Comparison of ENCODE assay signal across 9 cellular contexts in the genomic region with DNA sequence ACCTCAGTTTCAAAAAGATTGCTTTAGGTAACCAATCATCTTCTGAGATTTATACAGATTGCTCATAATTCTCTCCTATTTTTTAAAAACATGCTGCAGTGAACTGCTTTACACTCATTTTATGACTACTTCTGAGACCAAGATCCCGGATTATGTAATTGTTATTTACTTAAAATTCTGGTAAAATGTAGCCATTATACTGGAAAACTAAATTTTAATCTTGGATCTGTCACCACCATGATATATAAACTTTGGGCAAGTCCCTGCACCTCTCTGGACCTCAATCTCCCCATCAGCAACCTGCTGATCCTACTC. TPM values are rescaled to one million over a fixed set of nuclear protein-coding genes. Genes with fewer than 3 reads are reported as not detected.
DNase-seq lines count a peak whose midpoint lies in the region; ATAC-seq and TF ChIP-seq lines count a peak whose summit lies in the region.
"Had no signal": no experiment of that assay in that cellular context is flagged by ENCODE, and none has a peak within 500 bp of the region (broad histone marks: within the 10 kb centered on the region; RNA-seq: fewer than 3 reads in every experiment).

No MANE protein-coding gene starts in this region.

- H3K4me3 Mint-ChIP-seq in nephron, result peak overlapping the region; percentile 63 to 77 (median 69)

- ATAC-seq in HG02678 (IDR thresholded peaks at IDR 0.05; ENCODE audit: unreplicated experiment), result no peak

- POLR2A ChIA-PET in AG04450 (lab: Yijun Ruan, JAX), result no interaction called here

- H3K27ac ChIP-seq in AG04450 (ENCODE audit: low read depth, low read length) (peak overlapping the region; percentile 61), HUES6 (ENCODE audit: low read depth, low read length) (no peak overlapping the region)

- H3K36me3 Mint-ChIP-seq in nephron (ENCODE audit: low read depth), result no peaks in the 10 kb centered on the region

- no peak for TF ChIP-seq CTCF in AG04450 (IDR thresholded peaks at IDR 0.05; ENCODE audit: low read depth, low read length)
- TF ChIP-seq CTCF in choroid plexus epithelial cell (conservative IDR thresholded peaks at IDR 0.05; ENCODE audit: low read depth, low read length), result no peak
- no peak for TF ChIP-seq CTCF in nephron (IDR thresholded peaks at IDR 0.05; ENCODE audit: unreplicated experiment in 3 of 3)

- CTCF ChIA-PET in AG04450 (lab: Charles Lee), result no interaction called here

- DNase-seq in AG04450 (ENCODE audit: low read depth, low spot score) (no peak), choroid plexus epithelial cell (ENCODE audit: low read depth) (no peak), posterior vena cava (ENCODE audit: low spot score) (no peak), nucleus accumbens (lab: John Stamatoyannopoulos, UW) (no peak), ecto neural progenitor cell (ENCODE audit: low spot score) (no peak)

- H3K9me3 Mint-ChIP-seq in nephron, result no peaks in the 10 kb centered on the region

- H3K27me3 ChIP-seq in AG04450 (ENCODE audit: control insufficient read depth, insufficient read depth, low read length), result no peaks in the 10 kb centered on the region
- H3K27me3 ChIP-seq in HUES6 (ENCODE audit: control insufficient read depth, insufficient read depth, low read length), result no peaks in the 10 kb centered on the region
- H3K27me3 ChIP-seq: left lung had no signal

- H3K36me3 ChIP-seq in HUES6 (ENCODE audit: control insufficient read depth, insufficient read depth, low read length), result no peaks in the 10 kb centered on the region; the same call in 1 of the 2 replicates
- H3K36me3 ChIP-seq: left lung had no signal

- H3K27me3 Mint-ChIP-seq in nephron (ENCODE audit: low read depth), result peaks cover 15% of the 10 kb centered on the region

- peaks cover 24% of the 10 kb centered on the region for H3K4me1 Mint-ChIP-seq in nephron

- peaks cover 37% of the 10 kb centered on the region for H3K4me1 ChIP-seq in HUES6 (ENCODE audit: control insufficient read depth, insufficient read depth, low read length)

- H3K9me3 ChIP-seq in AG04450 (ENCODE audit: control insufficient read depth, insufficient read depth, low read length) (peaks cover 4% of the 10 kb centered on the region; the same call in 1 of the 2 replicates), HUES6 (ENCODE audit: control insufficient read depth, insufficient read depth, low read depth, low read length) (no peaks in the 10 kb centered on the region)
- H3K9me3 ChIP-seq: left lung had no signal

- intact Hi-C loops in posterior vena cava (cut with DNase I), result no loop called here

- H3K27ac Mint-ChIP-seq in nephron, result peak overlapping the region in 2 of 3 experiments; percentile 57 to 58

- H3K4me3 ChIP-seq in AG04450 (ENCODE audit: low read depth, low read length), result peak overlapping the region; percentile 75
- peak overlapping the region; percentile 56 for H3K4me3 ChIP-seq in HUES6 (ENCODE audit: low read depth, low read length)
- H3K4me3 ChIP-seq in choroid plexus epithelial cell (ENCODE audit: low read depth, low read length), result peak overlapping the region; percentile 56

- no peak overlapping the region for H3K9ac ChIP-seq in HUES6 (ENCODE audit: low read length)

RNA-seq across cellular contexts. Expression of a gene that starts 0.5 kb away (rescaled TPM):
- polyA plus RNA-seq in AG04450 (2011; rRNA removed), result 73.8 and 86.5 TPM in 2 replicates
- 26.2 and 34.1 TPM in 2 replicates for polyA minus RNA-seq in AG04450 (2011; rRNA and poly(A)+ RNA removed)
- total RNA-seq in posterior vena cava, result 100 to 1,000 TPM; 181 to 239 TPM

RNA-seq across cellular contexts. Expression of a gene that starts 24.3 kb away (rescaled TPM):
- polyA plus RNA-seq in AG04450 (2011; rRNA removed), result 28.3 and 30.3 TPM in 2 replicates
- polyA minus RNA-seq in AG04450 (2011; rRNA and poly(A)+ RNA removed), result 16.0 and 19.9 TPM in 2 replicates
- total RNA-seq in posterior vena cava, result 10 to 100 TPM; 27.9 to 30.6 TPM

RNA-seq across cellular contexts. Expression of a gene that starts 55.1 kb away (rescaled TPM):
- 0.40 and 0.45 TPM in 2 replicates for polyA plus RNA-seq in AG04450 (2011; rRNA removed)
- 0.32 and 0.35 TPM in 2 replicates for polyA minus RNA-seq in AG04450 (2011; rRNA and poly(A)+ RNA removed)
- total RNA-seq in posterior vena cava, result under 1 TPM; 0.52 to 0.88 TPM
